ENCODE assay signal across 1 cellular context in genomic region chr1:23634840-23635642, GRCh38.
TF ChIP-seq lines count a peak whose summit lies in the region.

No MANE protein-coding gene starts in this region.

TF ChIP-seq in H1, 55 proteins besides CTCF, POLR2A, EP300 and RAD21:
- TF ChIP-seq TAF7 (optimal IDR thresholded peaks at IDR 0.05; ENCODE audit: borderline replicate concordance, low read depth, low read length) (no peak), MAX (IDR thresholded peaks at IDR 0.05) (no peak), CREB1 (IDR thresholded peaks at IDR 0.05) (peak; percentile 38; the same call in 1 of the 2 replicates), EZH2 (IDR thresholded peaks at IDR 0.05; ENCODE audit: low read depth, low read length, severe bottlenecking) (no peak), KDM1A (IDR thresholded peaks at IDR 0.05; ENCODE audit: borderline replicate concordance, low read length) (no peak), CHD7 (IDR thresholded peaks at IDR 0.05; ENCODE audit: insufficient replicate concordance, low read length) (no peak), GTF2F1 (IDR thresholded peaks at IDR 0.05; ENCODE audit: borderline replicate concordance, low read depth, low read length) (no peak), SIN3A (conservative IDR thresholded peaks at IDR 0.05 in 1 of 2, IDR thresholded peaks at IDR 0.05 in 1 of 2; ENCODE audit: low read depth in 1 of 2, low read length in 2 of 2) (peak in 1 of 2 experiments; percentile 72; a peak in 1 of 4 replicates), CEBPB (IDR thresholded peaks at IDR 0.05; ENCODE audit: low read depth, low read length) (no peak), KDM4A (IDR thresholded peaks at IDR 0.05; ENCODE audit: low read depth, low read length, severe bottlenecking) (no peak), GABPA (IDR thresholded peaks at IDR 0.05; ENCODE audit: borderline replicate concordance, insufficient read depth, low read length) (0 out of 2 replicates have a peak, but pooled peaks have one; percentile 61), ATF2 (IDR thresholded peaks at IDR 0.05; ENCODE audit: low read length) (no peak), EGR1 (IDR thresholded peaks at IDR 0.05; ENCODE audit: borderline replicate concordance, low read depth, low read length) (no peak), TBP (IDR thresholded peaks at IDR 0.05; ENCODE audit: low read depth, low read length) (no peak), MAFK (IDR thresholded peaks at IDR 0.05; ENCODE audit: low read depth, low read length) (no peak), YY1 (IDR thresholded peaks at IDR 0.05; ENCODE audit: low read depth, low read length) (0 out of 2 replicates have a peak, but pooled peaks have one; percentile 31), CTBP2 (IDR thresholded peaks at IDR 0.05; ENCODE audit: borderline replicate concordance, insufficient read depth, insufficient read length, low read length) (no peak)
- TF ChIP-seq, protein P1, sequence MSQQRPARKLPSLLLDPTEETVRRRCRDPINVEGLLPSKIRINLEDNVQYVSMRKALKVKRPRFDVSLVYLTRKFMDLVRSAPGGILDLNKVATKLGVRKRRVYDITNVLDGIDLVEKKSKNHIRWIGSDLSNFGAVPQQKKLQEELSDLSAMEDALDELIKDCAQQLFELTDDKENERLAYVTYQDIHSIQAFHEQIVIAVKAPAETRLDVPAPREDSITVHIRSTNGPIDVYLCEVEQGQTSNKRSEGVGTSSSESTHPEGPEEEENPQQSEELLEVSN (IDR thresholded peaks at IDR 0.05), result no peak
